ENCODE assay signal across 11 cellular contexts in the genomic region with DNA sequence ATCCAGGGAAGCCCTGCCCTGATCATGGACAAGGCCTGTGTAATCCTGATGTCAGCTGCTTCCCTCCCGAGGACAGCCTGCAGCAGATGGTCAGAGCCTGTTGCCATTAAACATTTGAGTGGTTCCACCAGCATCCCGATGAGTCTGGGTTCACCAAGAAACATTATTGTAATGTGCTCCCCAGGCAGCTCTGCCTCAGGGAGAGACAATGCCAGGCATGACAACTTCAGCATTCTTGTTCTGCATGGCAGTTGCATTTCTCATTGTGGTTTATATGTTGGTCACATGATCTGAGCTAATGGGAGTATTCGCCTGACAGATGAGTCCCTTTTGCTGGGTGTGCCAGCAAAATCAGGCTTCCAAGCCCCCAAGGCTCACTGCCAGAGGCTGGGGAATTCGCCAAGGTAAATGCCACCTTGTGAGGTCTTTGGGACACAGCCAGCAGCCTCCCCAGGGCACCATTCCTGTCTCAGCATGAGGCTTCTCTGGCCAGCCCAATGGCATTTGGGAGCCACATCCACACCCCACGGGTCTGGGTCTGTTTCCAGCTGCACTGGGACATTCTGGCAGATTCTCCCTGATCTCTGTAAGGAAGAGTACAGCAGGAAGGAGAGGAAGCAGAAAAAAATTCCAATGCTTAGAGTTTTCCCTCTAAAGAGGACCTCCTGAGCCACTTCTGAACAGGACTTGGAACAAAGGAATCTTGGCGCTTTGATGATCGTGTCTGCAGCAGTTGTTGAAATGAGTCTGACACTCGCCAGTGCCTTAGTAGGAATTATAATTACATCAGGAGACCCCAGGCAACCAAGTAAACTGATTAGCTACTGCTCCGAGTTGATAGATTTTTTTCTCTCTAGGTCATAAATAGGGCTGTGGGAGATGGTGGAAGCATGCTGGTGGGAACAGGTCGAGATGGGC. TPM values are rescaled to one million over a fixed set of nuclear protein-coding genes. Genes with fewer than 3 reads are reported as not detected.
DNase-seq lines count a peak whose midpoint lies in the region; ATAC-seq and TF ChIP-seq lines count a peak whose summit lies in the region.
"Had no signal": no experiment of that assay in that cellular context is flagged by ENCODE, and none has a peak within 500 bp of the region (broad histone marks: within the 10 kb centered on the region; RNA-seq: fewer than 3 reads in every experiment).

No MANE protein-coding gene starts in this region.

- ATAC-seq in SK-N-SH treated with all-trans-retinoic acid at 6 μM for 48 hours (peak; percentile 83), aorta (ENCODE audit: low FRiP score) (no peak)
- ATAC-seq in activated naive CD4-positive, alpha-beta T cell treated with anti-CD3 and anti-CD28 coated beads, Interleukin-2, amount 50 U/mL, for 72 hours = no peak
- ATAC-seq: T-cell had no signal

- TF ChIP-seq CTCF in AG09309 (IDR thresholded peaks at IDR 0.05; ENCODE audit: control insufficient read depth, insufficient read depth, low read depth, low read length, missing control alignments) = no peak

- 20 to 24% methylated on average over 10 of the region's 10 CpGs for WGBS in aorta, 2 donors

- no peak overlapping the region for H3K4me3 Mint-ChIP-seq in T-helper 2 cell treated with Interferon-gamma antibody and Interleukin-4, amounts not matched to agents 5 μg/mL and 100 μg/mL, for 36 hours
- H3K4me3 Mint-ChIP-seq: T-cell had no signal

- H3K27ac ChIP-seq in aorta (ENCODE audit: low read depth in 1 of 2, low read length in 2 of 2) = no peak overlapping the region
- H3K27ac ChIP-seq: uterus had no signal

- no peaks in the 10 kb centered on the region for H3K4me1 Mint-ChIP-seq in T-helper 2 cell treated with Interferon-gamma antibody and Interleukin-4, amounts not matched to agents 5 μg/mL and 100 μg/mL, for 36 hours (ENCODE audit: low read depth)
- H3K4me1 Mint-ChIP-seq: T-cell had no signal

- intact Hi-C loops in aorta (cut with DNase I) = no loop called here

- peak; percentile 99 for TF ChIP-seq EP300 in Ishikawa (IDR thresholded peaks at IDR 0.05; ENCODE audit: borderline replicate concordance)

- no peaks in the 10 kb centered on the region for H3K27me3 ChIP-seq in aorta (ENCODE audit: control insufficient read depth in 1 of 2, insufficient read depth in 2 of 2, low read length in 1 of 2)
- H3K27me3 ChIP-seq: uterus had no signal

- peaks cover 0 to 3% of the 10 kb centered on the region in 2 donors for H3K9me3 Mint-ChIP-seq in activated naive CD4-positive, alpha-beta T cell treated with anti-CD3 and anti-CD28 coated beads, Interleukin-2, amount 50 U/mL, for 72 hours
- H3K9me3 Mint-ChIP-seq in T-helper 2 cell treated with Interferon-gamma antibody and Interleukin-4, amounts not matched to agents 5 μg/mL and 100 μg/mL, for 36 hours = no peaks in the 10 kb centered on the region
- H3K9me3 Mint-ChIP-seq: T-cell had no signal

- no peak overlapping the region for H3K27ac Mint-ChIP-seq in activated naive CD4-positive, alpha-beta T cell treated with anti-CD3 and anti-CD28 coated beads, Interleukin-2, amount 50 U/mL, for 72 hours
- H3K27ac Mint-ChIP-seq in T-helper 2 cell treated with Interferon-gamma antibody and Interleukin-4, amounts not matched to agents 5 μg/mL and 100 μg/mL, for 36 hours = no peak overlapping the region
- H3K27ac Mint-ChIP-seq: T-cell had no signal

- H3K4me3 ChIP-seq in AG09309 (ENCODE audit: control insufficient read depth, low read depth, low read length) = no peak overlapping the region
- no peak overlapping the region for H3K4me3 ChIP-seq in aorta (ENCODE audit: low read length in 2 of 2)
- H3K4me3 ChIP-seq: uterus had no signal

- H3K27me3 Mint-ChIP-seq in T-helper 2 cell treated with Interferon-gamma antibody and Interleukin-4, amounts not matched to agents 5 μg/mL and 100 μg/mL, for 36 hours (ENCODE audit: low read depth) = no peaks in the 10 kb centered on the region

- peaks cover 2% of the 10 kb centered on the region for H3K9me3 ChIP-seq in aorta (ENCODE audit: control insufficient read depth, low read length)
- H3K9me3 ChIP-seq: uterus had no signal

- DNase-seq in AG09309 (ENCODE audit: low read depth) (peak; percentile 7), glomerular visceral epithelial cell (ENCODE audit: extremely low spot score) (peak; percentile 99), aorta (no peak), DMS153 (lab: John Stamatoyannopoulos, UW) (no peak)
- DNase-seq in activated naive CD4-positive, alpha-beta T cell treated with anti-CD3 and anti-CD28 coated beads, Interleukin-2, amount 50 U/mL, for 72 hours (ENCODE audit: low spot score in 2 of 2) = no peak
- DNase-seq in T-helper 2 cell treated with Interferon-gamma antibody and Interleukin-4, amounts not matched to agents 5 μg/mL and 100 μg/mL, for 36 hours (ENCODE audit: low spot score) = no peak
- DNase-seq: T-cell, uterus had no signal

- H3K36me3 Mint-ChIP-seq in activated naive CD4-positive, alpha-beta T cell treated with anti-CD3 and anti-CD28 coated beads, Interleukin-2, amount 50 U/mL, for 72 hours = no peaks in the 10 kb centered on the region
- H3K36me3 Mint-ChIP-seq in T-helper 2 cell treated with Interferon-gamma antibody and Interleukin-4, amounts not matched to agents 5 μg/mL and 100 μg/mL, for 36 hours (ENCODE audit: low read depth) = no peaks in the 10 kb centered on the region
- H3K36me3 Mint-ChIP-seq: T-cell had no signal

- H3K4me1 ChIP-seq in aorta (ENCODE audit: control insufficient read depth in 1 of 2, insufficient read depth in 2 of 2, low read length in 2 of 2) = no peaks in the 10 kb centered on the region
- H3K4me1 ChIP-seq: uterus had no signal

- no peaks in the 10 kb centered on the region for H3K36me3 ChIP-seq in aorta (ENCODE audit: control insufficient read depth in 1 of 2, insufficient read depth in 2 of 2, low read length in 1 of 2)
- H3K36me3 ChIP-seq: uterus had no signal

- peak; percentile 20 for TF ChIP-seq RAD21 in Ishikawa (IDR thresholded peaks at IDR 0.05; ENCODE audit: low read depth)

TF ChIP-seq in Ishikawa, 13 proteins besides CTCF, POLR2A, EP300 and RAD21 (continues in another document):
- TF ChIP-seq ZBTB7A (IDR thresholded peaks at IDR 0.05; ENCODE audit: low read depth) (no peak), CEBPB (IDR thresholded peaks at IDR 0.05) (peak; percentile 36; the same call in 1 of the 2 replicates), CREB1 (IDR thresholded peaks at IDR 0.05; ENCODE audit: low read depth) (no peak), TEAD4 (IDR thresholded peaks at IDR 0.05) (peak; percentile 99), NFIC (IDR thresholded peaks at IDR 0.05) (peak; percentile 100), EGR1 (IDR thresholded peaks at IDR 0.05) (no peak), YY1 (IDR thresholded peaks at IDR 0.05; ENCODE audit: low read depth) (no peak; the same call in 1 of the 2 replicates), TAF1 (IDR thresholded peaks at IDR 0.05; ENCODE audit: low read depth) (0 out of 2 replicates have a peak, but pooled peaks have one; percentile 11), FOXM1 (IDR thresholded peaks at IDR 0.05; ENCODE audit: borderline replicate concordance, low read depth) (peak; percentile 98)
- TF ChIP-seq, protein P1, sequence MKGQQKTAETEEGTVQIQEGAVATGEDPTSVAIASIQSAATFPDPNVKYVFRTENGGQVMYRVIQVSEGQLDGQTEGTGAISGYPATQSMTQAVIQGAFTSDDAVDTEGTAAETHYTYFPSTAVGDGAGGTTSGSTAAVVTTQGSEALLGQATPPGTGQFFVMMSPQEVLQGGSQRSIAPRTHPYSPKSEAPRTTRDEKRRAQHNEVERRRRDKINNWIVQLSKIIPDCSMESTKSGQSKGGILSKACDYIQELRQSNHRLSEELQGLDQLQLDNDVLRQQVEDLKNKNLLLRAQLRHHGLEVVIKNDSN (IDR thresholded peaks at IDR 0.05) = peak; percentile 94
- TF ChIP-seq, protein P2, sequence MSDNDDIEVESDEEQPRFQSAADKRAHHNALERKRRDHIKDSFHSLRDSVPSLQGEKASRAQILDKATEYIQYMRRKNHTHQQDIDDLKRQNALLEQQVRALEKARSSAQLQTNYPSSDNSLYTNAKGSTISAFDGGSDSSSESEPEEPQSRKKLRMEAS (IDR thresholded peaks at IDR 0.05) = peak; percentile 89

TF ChIP-seq in SK-N-SH treated with all-trans-retinoic acid at 6 μM for 48 hours, 23 proteins besides CTCF, POLR2A, EP300 and RAD21:
- TF ChIP-seq ARNTL (CRISPR knock-in tag; IDR thresholded peaks at IDR 0.05; ENCODE audit: borderline replicate concordance, low read depth) (no peak), TOX (CRISPR knock-in tag; IDR thresholded peaks at IDR 0.05; ENCODE audit: borderline replicate concordance) (no peak), ZNF70 (CRISPR knock-in tag; IDR thresholded peaks at IDR 0.05) (no peak), OSR1 (CRISPR knock-in tag; IDR thresholded peaks at IDR 0.05) (no peak), ZFP30 (CRISPR knock-in tag; IDR thresholded peaks at IDR 0.05) (no peak), ESRRG (CRISPR knock-in tag; IDR thresholded peaks at IDR 0.05) (no peak)
- TF ChIP-seq, protein P3, sequence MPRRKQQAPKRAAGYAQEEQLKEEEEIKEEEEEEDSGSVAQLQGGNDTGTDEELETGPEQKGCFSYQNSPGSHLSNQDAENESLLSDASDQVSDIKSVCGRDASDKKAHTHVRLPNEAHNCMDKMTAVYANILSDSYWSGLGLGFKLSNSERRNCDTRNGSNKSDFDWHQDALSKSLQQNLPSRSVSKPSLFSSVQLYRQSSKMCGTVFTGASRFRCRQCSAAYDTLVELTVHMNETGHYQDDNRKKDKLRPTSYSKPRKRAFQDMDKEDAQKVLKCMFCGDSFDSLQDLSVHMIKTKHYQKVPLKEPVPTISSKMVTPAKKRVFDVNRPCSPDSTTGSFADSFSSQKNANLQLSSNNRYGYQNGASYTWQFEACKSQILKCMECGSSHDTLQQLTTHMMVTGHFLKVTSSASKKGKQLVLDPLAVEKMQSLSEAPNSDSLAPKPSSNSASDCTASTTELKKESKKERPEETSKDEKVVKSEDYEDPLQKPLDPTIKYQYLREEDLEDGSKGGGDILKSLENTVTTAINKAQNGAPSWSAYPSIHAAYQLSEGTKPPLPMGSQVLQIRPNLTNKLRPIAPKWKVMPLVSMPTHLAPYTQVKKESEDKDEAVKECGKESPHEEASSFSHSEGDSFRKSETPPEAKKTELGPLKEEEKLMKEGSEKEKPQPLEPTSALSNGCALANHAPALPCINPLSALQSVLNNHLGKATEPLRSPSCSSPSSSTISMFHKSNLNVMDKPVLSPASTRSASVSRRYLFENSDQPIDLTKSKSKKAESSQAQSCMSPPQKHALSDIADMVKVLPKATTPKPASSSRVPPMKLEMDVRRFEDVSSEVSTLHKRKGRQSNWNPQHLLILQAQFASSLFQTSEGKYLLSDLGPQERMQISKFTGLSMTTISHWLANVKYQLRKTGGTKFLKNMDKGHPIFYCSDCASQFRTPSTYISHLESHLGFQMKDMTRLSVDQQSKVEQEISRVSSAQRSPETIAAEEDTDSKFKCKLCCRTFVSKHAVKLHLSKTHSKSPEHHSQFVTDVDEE (CRISPR knock-in tag; IDR thresholded peaks at IDR 0.05) = no peak

RNA-seq across cellular contexts. Expression of a gene that starts 18.6 kb away (rescaled TPM):
- not detected for total RNA-seq in activated naive CD4-positive, alpha-beta T cell treated with anti-CD3 and anti-CD28 coated beads, Interleukin-2, amount 50 U/mL, for 72 hours
- total RNA-seq in aorta = under 1 TPM in 1 of 2 donors, not detected in 1; 0.42 TPM
- not detected for polyA plus RNA-seq in aorta
- total RNA-seq: HT-29, T-cell had no signal

Comparison
In these comparisons a context has a peak if more than half of its experiments do, and no peak if none do; other contexts are left out.
1. DNase-seq: peak in AG09309 (single experiment) and glomerular visceral epithelial cell (single experiment); none in activated naive CD4-positive, alpha-beta T cell treated with anti-CD3 and anti-CD28 coated beads, Interleukin-2, amount 50 U/mL, for 72 hours (0 of 2), aorta (0 of 2), DMS153 (single experiment) and T-helper 2 cell treated with Interferon-gamma antibody and Interleukin-4, amounts not matched to agents 5 μg/mL and 100 μg/mL, for 36 hours (single experiment).